14 cellular contexts compared by ENCODE assay signal in genomic region chr17:69492410-69493071, GRCh38.
DNase-seq lines count a peak whose midpoint lies in the region; ATAC-seq, FAIRE-seq and TF ChIP-seq lines count a peak whose summit lies in the region.
"Had no signal": no experiment of that assay in that cellular context is flagged by ENCODE, and none has a peak within 500 bp of the region (broad histone marks: within the 10 kb centered on the region; RNA-seq: fewer than 3 reads in every experiment).

No MANE protein-coding gene starts in this region.

- no peak overlapping the region for H2AFZ ChIP-seq in PC-9

- H3K27ac Mint-ChIP-seq in nephron progenitor cell, result peak overlapping the region; percentile 4
- H3K27ac Mint-ChIP-seq: activated CD4-positive, alpha-beta memory T cell treated with anti-CD3 and anti-CD28 coated beads for 36 hours; activated naive CD4-positive, alpha-beta T cell treated with anti-CD3 and anti-CD28 coated beads, Interleukin-2, amount 50 U/mL, for 72 hours had no signal

- peaks cover 14% of the 10 kb centered on the region for H3K36me3 Mint-ChIP-seq in nephron progenitor cell (ENCODE audit: low read depth)
- H3K36me3 Mint-ChIP-seq: activated CD4-positive, alpha-beta memory T cell treated with anti-CD3 and anti-CD28 coated beads for 36 hours; activated naive CD4-positive, alpha-beta T cell treated with anti-CD3 and anti-CD28 coated beads, Interleukin-2, amount 50 U/mL, for 72 hours had no signal

- peaks cover 44% of the 10 kb centered on the region for H3K4me1 Mint-ChIP-seq in nephron progenitor cell

- peaks cover 6% of the 10 kb centered on the region for H3K27me3 Mint-ChIP-seq in nephron progenitor cell (ENCODE audit: low read depth, poor library complexity)
- H3K27me3 Mint-ChIP-seq: activated CD4-positive, alpha-beta memory T cell treated with anti-CD3 and anti-CD28 coated beads for 36 hours had no signal

- no peak for TF ChIP-seq POLR2A in GM12892 (IDR thresholded peaks at IDR 0.05; ENCODE audit: low read depth, low read length)

- POLR2A ChIA-PET in PC-9 (lab: Charles Lee; ENCODE audit: unreplicated experiment), result no interaction called here

- TF ChIP-seq CTCF in PC-9 (conservative IDR thresholded peaks at IDR 0.05) (no peak), nephron progenitor cell (IDR thresholded peaks at IDR 0.05) (no peak)

- H3K27ac ChIP-seq in PC-9, result no peak overlapping the region
- H3K27ac ChIP-seq: sigmoid colon had no signal

- no peak overlapping the region for H3K4me2 ChIP-seq in PC-9

- BruUV-seq in PC-9 (replicated peaks; lab: Mats Ljungman, UMichigan), result no TSS peak

- H3K4me3 Mint-ChIP-seq in nephron progenitor cell, result no peak overlapping the region
- H3K4me3 Mint-ChIP-seq: activated CD4-positive, alpha-beta memory T cell treated with anti-CD3 and anti-CD28 coated beads for 36 hours had no signal

- intact Hi-C loops in PC-9 (cut with micrococcal nuclease; ENCODE audit: unreplicated experiment), result no loop called here

- no peaks in the 10 kb centered on the region for H3K79me2 ChIP-seq in PC-9 (ENCODE audit: low read depth)

- no peak for FAIRE-seq in GM12892 (lab: Jason Lieb, UNC)
- FAIRE-seq: endothelial cell of umbilical vein had no signal

- no peak for ATAC-seq in HG03108 (IDR thresholded peaks at IDR 0.05; ENCODE audit: unreplicated experiment)
- no peak for ATAC-seq in GM19351 (IDR thresholded peaks at IDR 0.05; ENCODE audit: unreplicated experiment)
- ATAC-seq: activated naive CD4-positive, alpha-beta T cell treated with anti-CD3 and anti-CD28 coated beads, Interleukin-2, amount 50 U/mL, for 72 hours had no signal

- H3K27me3 ChIP-seq in PC-9 (ENCODE audit: insufficient read depth, low read depth), result no peaks in the 10 kb centered on the region
- H3K27me3 ChIP-seq: sigmoid colon had no signal

- H3K36me3 ChIP-seq in PC-9 (ENCODE audit: low read depth), result no peaks in the 10 kb centered on the region
- H3K36me3 ChIP-seq: sigmoid colon had no signal

- CTCF ChIA-PET in PC-9 (lab: Charles Lee), result interaction anchor here (0.5 kb wide), 1 partner anchor 771 kb away, joined by 4 read pairs; no protein-coding TSS in a partner anchor

- H3K9me3 ChIP-seq in PC-9 (ENCODE audit: insufficient read depth, low read depth), result no peaks in the 10 kb centered on the region
- H3K9me3 ChIP-seq: sigmoid colon had no signal

- no peaks in the 10 kb centered on the region for H3F3A ChIP-seq in PC-9 (ENCODE audit: insufficient read depth, low read depth)

- no peak overlapping the region for H3K4me3 ChIP-seq in PC-9
- H3K4me3 ChIP-seq: sigmoid colon had no signal

- no peaks in the 10 kb centered on the region for H3K4me1 ChIP-seq in PC-9 (replicated peaks; ENCODE audit: insufficient read depth)

- DNase-seq in ELR (ENCODE audit: low read depth) (peak; percentile 93), PC-9 (peak; percentile 7 to 38), epidermal melanocyte (ENCODE audit: insufficient read length, low spot score) (peak; percentile 46), nephron progenitor cell (peak; percentile 14), GM12892 (ENCODE audit: insufficient read length) (no peak)
- no peak for DNase-seq in stimulated activated naive CD4-positive, alpha-beta T cell treated with Interleukin-2 at 50 U/mL for 16 hours (lab: John Stamatoyannopoulos, UW)
- DNase-seq: activated CD4-positive, alpha-beta memory T cell treated with anti-CD3 and anti-CD28 coated beads for 36 hours; COR-L47; NCI-H2081 treated with DMSO at 0.1 percent for 48 hours; sigmoid colon had no signal

- H4K20me1 ChIP-seq in PC-9 (ENCODE audit: insufficient read depth), result no peaks in the 10 kb centered on the region

- H3K9me2 ChIP-seq in PC-9 (ENCODE audit: insufficient read depth), result no peaks in the 10 kb centered on the region

- peaks cover 4% of the 10 kb centered on the region for H3K9me3 Mint-ChIP-seq in nephron progenitor cell
- H3K9me3 Mint-ChIP-seq: activated CD4-positive, alpha-beta memory T cell treated with anti-CD3 and anti-CD28 coated beads for 36 hours; activated naive CD4-positive, alpha-beta T cell treated with anti-CD3 and anti-CD28 coated beads, Interleukin-2, amount 50 U/mL, for 72 hours had no signal

Comparison
In these comparisons a context has a peak if more than half of its experiments do, and no peak if none do; other contexts are left out.
1. DNase-seq: peak in ELR (single experiment), PC-9 (2 of 2), epidermal melanocyte (single experiment) and nephron progenitor cell (single experiment); none in GM12892 (single experiment) and stimulated activated naive CD4-positive, alpha-beta T cell treated with Interleukin-2 at 50 U/mL for 16 hours (single experiment).